Comparison of ENCODE assay signal across 20 cellular contexts in genomic region chr14:21995332-21995731, GRCh38.
DNase-seq lines count a peak whose midpoint lies in the region; ATAC-seq lines count a peak whose summit lies in the region.
"Had no signal": no experiment of that assay in that cellular context is flagged by ENCODE, and none has a peak within 500 bp of the region (broad histone marks: within the 10 kb centered on the region; RNA-seq: fewer than 3 reads in every experiment).

No MANE protein-coding gene starts in this region.

- H3K27ac Mint-ChIP-seq in activated CD4-positive, alpha-beta T cell treated with anti-CD3 and anti-CD28 coated beads for 36 hours, result peak overlapping the region; percentile 78
- peak overlapping the region; percentile 71 for H3K27ac Mint-ChIP-seq in activated naive CD4-positive, alpha-beta T cell treated with anti-CD3 and anti-CD28 coated beads, Interleukin-2, amount 10 ng/mL, durations not matched to agents 7 days and 5 days
- peak overlapping the region; percentile 94 for H3K27ac Mint-ChIP-seq in activated naive CD8-positive, alpha-beta T cell treated with anti-CD3 and anti-CD28 coated beads for 36 hours
- H3K27ac Mint-ChIP-seq in T-helper 2 cell treated with Interferon-gamma antibody and Interleukin-4, amounts not matched to agents 5 μg/mL and 100 μg/mL, for 36 hours, result no peak overlapping the region
- H3K27ac Mint-ChIP-seq: IgD-negative memory B cell had no signal

- POLR2A ChIA-PET in activated CD4-positive, alpha-beta T cell treated with anti-CD3 and anti-CD28 coated beads for 36 hours (lab: Charles Lee), result no interaction called here

- H3K27me3 Mint-ChIP-seq in activated CD4-positive, alpha-beta T cell treated with anti-CD3 and anti-CD28 coated beads for 36 hours, result no peaks in the 10 kb centered on the region
- peaks cover 10% of the 10 kb centered on the region for H3K27me3 Mint-ChIP-seq in activated naive CD4-positive, alpha-beta T cell treated with anti-CD3 and anti-CD28 coated beads, Interleukin-2, amount 10 ng/mL, durations not matched to agents 7 days and 5 days
- H3K27me3 Mint-ChIP-seq in activated naive CD8-positive, alpha-beta T cell treated with anti-CD3 and anti-CD28 coated beads for 36 hours, result no peaks in the 10 kb centered on the region
- no peaks in the 10 kb centered on the region for H3K27me3 Mint-ChIP-seq in T-helper 2 cell treated with Interferon-gamma antibody and Interleukin-4, amounts not matched to agents 5 μg/mL and 100 μg/mL, for 36 hours (ENCODE audit: low read depth)

- no peak overlapping the region for H3K4me3 Mint-ChIP-seq in activated CD4-positive, alpha-beta T cell treated with anti-CD3 and anti-CD28 coated beads for 36 hours
- no peak overlapping the region for H3K4me3 Mint-ChIP-seq in activated naive CD4-positive, alpha-beta T cell treated with anti-CD3 and anti-CD28 coated beads, Interleukin-2, amount 10 ng/mL, durations not matched to agents 7 days and 5 days
- no peak overlapping the region for H3K4me3 Mint-ChIP-seq in activated naive CD8-positive, alpha-beta T cell treated with anti-CD3 and anti-CD28 coated beads for 36 hours
- no peak overlapping the region for H3K4me3 Mint-ChIP-seq in T-helper 2 cell treated with Interferon-gamma antibody and Interleukin-4, amounts not matched to agents 5 μg/mL and 100 μg/mL, for 36 hours
- H3K4me3 Mint-ChIP-seq: IgD-negative memory B cell had no signal

- peaks cover 27% of the 10 kb centered on the region for H3K4me1 Mint-ChIP-seq in activated CD4-positive, alpha-beta T cell treated with anti-CD3 and anti-CD28 coated beads for 36 hours
- H3K4me1 Mint-ChIP-seq in activated naive CD4-positive, alpha-beta T cell treated with anti-CD3 and anti-CD28 coated beads, Interleukin-2, amount 10 ng/mL, durations not matched to agents 7 days and 5 days, result peaks cover 36% of the 10 kb centered on the region
- H3K4me1 Mint-ChIP-seq in activated naive CD8-positive, alpha-beta T cell treated with anti-CD3 and anti-CD28 coated beads for 36 hours, result peaks cover 10% of the 10 kb centered on the region
- peaks cover 34% of the 10 kb centered on the region for H3K4me1 Mint-ChIP-seq in T-helper 2 cell treated with Interferon-gamma antibody and Interleukin-4, amounts not matched to agents 5 μg/mL and 100 μg/mL, for 36 hours (ENCODE audit: low read depth)
- H3K4me1 Mint-ChIP-seq: IgD-negative memory B cell had no signal

- intact Hi-C loops in activated CD4-positive, alpha-beta T cell treated with anti-CD3 and anti-CD28 coated beads for 36 hours (cut with DNase I, micrococcal nuclease), result loop anchor here in 1 of 2 experiments (10.0 kb wide), 1 partner anchor 559 kb away; no protein-coding TSS in a partner anchor

- CTCF ChIA-PET in activated CD4-positive, alpha-beta T cell treated with anti-CD3 and anti-CD28 coated beads for 36 hours (lab: Charles Lee), result interaction anchor here (0.9 to 1.8 kb wide), 4 partner anchors 17 to 818 kb away, joined by 3 to 10 read pairs (median 5); no protein-coding TSS in a partner anchor
- CTCF ChIA-PET in activated naive CD4-positive, alpha-beta T cell treated with anti-CD3 and anti-CD28 coated beads, Interleukin-2, amount 10 ng/mL, durations not matched to agents 7 days and 5 days (lab: Charles Lee), result interaction anchor here (0.6 to 2.5 kb wide), 5 partner anchors 17 to 1387 kb away, joined by 3 to 16 read pairs (median 6); no protein-coding TSS in a partner anchor

- H3K9me3 Mint-ChIP-seq in activated CD4-positive, alpha-beta T cell treated with anti-CD3 and anti-CD28 coated beads for 36 hours (ENCODE audit: low read depth), result no peaks in the 10 kb centered on the region
- H3K9me3 Mint-ChIP-seq in activated naive CD4-positive, alpha-beta T cell treated with anti-CD3 and anti-CD28 coated beads, Interleukin-2, amount 10 ng/mL, durations not matched to agents 7 days and 5 days, result no peaks in the 10 kb centered on the region
- H3K9me3 Mint-ChIP-seq in activated naive CD8-positive, alpha-beta T cell treated with anti-CD3 and anti-CD28 coated beads for 36 hours, result no peaks in the 10 kb centered on the region
- no peaks in the 10 kb centered on the region for H3K9me3 Mint-ChIP-seq in T-helper 2 cell treated with Interferon-gamma antibody and Interleukin-4, amounts not matched to agents 5 μg/mL and 100 μg/mL, for 36 hours
- H3K9me3 Mint-ChIP-seq: CD4-positive, alpha-beta memory T cell had no signal

- ATAC-seq in activated CD4-positive, alpha-beta T cell treated with anti-CD3 and anti-CD28 coated beads for 36 hours, result no peak
- no peak for ATAC-seq in GM21423 (IDR thresholded peaks at IDR 0.05; ENCODE audit: unreplicated experiment)
- no peak for ATAC-seq in HG03571 (IDR thresholded peaks at IDR 0.05; ENCODE audit: unreplicated experiment)
- ATAC-seq: Right ventricle myocardium inferior had no signal

- DNase-seq in activated CD4-positive, alpha-beta T cell treated with anti-CD3 and anti-CD28 coated beads for 36 hours, result no peak
- no peak for DNase-seq in activated CD4-positive, alpha-beta T cell treated with anti-CD3 and anti-CD28 coated beads for 1 hour
- no peak for DNase-seq in activated naive CD4-positive, alpha-beta T cell treated with anti-CD3 and anti-CD28 coated beads, Interleukin-2, amount 10 ng/mL, durations not matched to agents 7 days and 5 days
- DNase-seq in activated naive CD4-positive, alpha-beta T cell treated with anti-CD3 and anti-CD28 coated beads, Interleukin-2, amount 50 U/mL, for 16 hours, result no peak
- no peak for DNase-seq in activated naive CD8-positive, alpha-beta T cell treated with anti-CD3 and anti-CD28 coated beads for 36 hours
- no peak for DNase-seq in T-helper 2 cell treated with Interferon-gamma antibody and Interleukin-4, amounts not matched to agents 5 μg/mL and 100 μg/mL, for 36 hours (ENCODE audit: low spot score)
- DNase-seq: CD4-positive, alpha-beta memory T cell; COR-L47; HCEC 1CT; NCI-H1048; NCI-H1417; NCI-H1694; NCI-H2029 treated with DMSO at 0.1 percent for 48 hours; NCI-H526 treated with DMSO at 0.1 percent for 48 hours; PC-9; SJCRH30 had no signal

- H3K36me3 Mint-ChIP-seq in activated CD4-positive, alpha-beta T cell treated with anti-CD3 and anti-CD28 coated beads for 36 hours (ENCODE audit: low read depth), result peaks cover 7% of the 10 kb centered on the region
- peaks cover 4% of the 10 kb centered on the region for H3K36me3 Mint-ChIP-seq in activated naive CD4-positive, alpha-beta T cell treated with anti-CD3 and anti-CD28 coated beads, Interleukin-2, amount 10 ng/mL, durations not matched to agents 7 days and 5 days
- H3K36me3 Mint-ChIP-seq in activated naive CD8-positive, alpha-beta T cell treated with anti-CD3 and anti-CD28 coated beads for 36 hours, result peaks cover 7% of the 10 kb centered on the region
- H3K36me3 Mint-ChIP-seq in T-helper 2 cell treated with Interferon-gamma antibody and Interleukin-4, amounts not matched to agents 5 μg/mL and 100 μg/mL, for 36 hours (ENCODE audit: low read depth), result peaks cover 4% of the 10 kb centered on the region
- H3K36me3 Mint-ChIP-seq: IgD-negative memory B cell had no signal
